Comparison of ENCODE assay signal across 15 cellular contexts in genomic region chr15:82297546-82297945, GRCh38. TPM values are rescaled to one million over a fixed set of nuclear protein-coding genes. Genes with fewer than 3 reads are reported as not detected.
DNase-seq lines count a peak whose midpoint lies in the region; ATAC-seq and TF ChIP-seq lines count a peak whose summit lies in the region.
"Had no signal": no experiment of that assay in that cellular context is flagged by ENCODE, and none has a peak within 500 bp of the region (broad histone marks: within the 10 kb centered on the region; RNA-seq: fewer than 3 reads in every experiment).

No MANE protein-coding gene starts in this region.

- peak overlapping the region; percentile 23 for H4K8ac ChIP-seq in mesenchymal stem cell (ENCODE audit: low read length)

- H3K4ac ChIP-seq in mesenchymal stem cell (ENCODE audit: low read depth in 1 of 2, low read length in 2 of 2): no peak overlapping the region

- intact Hi-C loops in MCF 10A (cut with micrococcal nuclease): no loop called here
- intact Hi-C loops in mammary epithelial cell (cut with micrococcal nuclease): no loop called here
- intact Hi-C loops in upper lobe of right lung (cut with DNase I): no loop called here
- intact Hi-C loops in sigmoid colon (cut with DNase I): no loop called here

- no peak overlapping the region for H2BK120ac ChIP-seq in mesenchymal stem cell (ENCODE audit: low read depth, low read length)

- H3K18ac ChIP-seq in mesenchymal stem cell (ENCODE audit: low read depth in 1 of 2, low read length in 2 of 2): no peak overlapping the region

- ATAC-seq in T-cell (replicated peaks in 1 of 4): no peak
- ATAC-seq in upper lobe of right lung: no peak

- no peak for DNase-seq in MCF 10A (ENCODE audit: unreplicated experiment)
- DNase-seq in mammary epithelial cell: no peak
- DNase-seq in T-cell: peak in 1 of 34 experiments; percentile 9
- DNase-seq in mesenchymal stem cell: no peak
- DNase-seq in upper lobe of right lung: peak; percentile 26
- no peak for DNase-seq in AG20443 (ENCODE audit: low spot score)
- DNase-seq in sigmoid colon: no peak
- no peak for DNase-seq in activated T-cell treated with anti-CD3 and anti-CD28 coated beads, Interleukin-2, amount 50 U/mL, for 24 hours
- DNase-seq: DMS 273 treated with DMSO at 0.1 percent for 48 hours; NCI-H1436; NCI-H226; NCI-H69; NK-92 treated with Interleukin-12 subunit alpha and Interleukin-12 subunit beta, amount 100 ng/mL, for 24 hours; OCI-M1 had no signal

- no peak overlapping the region for H2BK12ac ChIP-seq in mesenchymal stem cell (ENCODE audit: low read length in 2 of 2)

- H3K27me3 ChIP-seq in mammary epithelial cell (ENCODE audit: insufficient read depth, low read length): no peaks in the 10 kb centered on the region
- peaks cover 0 to 13% of the 10 kb centered on the region in 2 experiments for H3K27me3 ChIP-seq in mesenchymal stem cell (ENCODE audit: control insufficient read depth in 1 of 2, insufficient read depth in 1 of 2, low read length in 2 of 2)
- no peaks in the 10 kb centered on the region for H3K27me3 ChIP-seq in upper lobe of right lung
- peaks cover 0 to 6% (median 6%) of the 10 kb centered on the region in 3 donors for H3K27me3 ChIP-seq in sigmoid colon

- H3K4me2 ChIP-seq in mammary epithelial cell (ENCODE audit: insufficient read depth, low read depth, low read length): no peak overlapping the region
- no peak overlapping the region for H3K4me2 ChIP-seq in mesenchymal stem cell (ENCODE audit: low read length, poor library complexity, severe bottlenecking)

- H4K20me1 ChIP-seq in mammary epithelial cell (ENCODE audit: insufficient read depth, low read length): no peaks in the 10 kb centered on the region

- in situ Hi-C loops in mammary epithelial cell (cut with MboI; ENCODE audit: low sequenced_read_pairs in 2 of 2): no loop called here

- no peak for TF ChIP-seq CTCF in MCF 10A (IDR thresholded peaks at IDR 0.05; ENCODE audit: unreplicated experiment)
- no peak for TF ChIP-seq CTCF in mammary epithelial cell (conservative IDR thresholded peaks at IDR 0.05 in 1 of 2, IDR thresholded peaks at IDR 0.05 in 1 of 2; ENCODE audit: extremely low read depth in 1 of 2, insufficient read depth in 1 of 2, low read depth in 1 of 2, low read length in 2 of 2)
- no peak for TF ChIP-seq CTCF in upper lobe of right lung (IDR thresholded peaks at IDR 0.05)
- no peak for TF ChIP-seq CTCF in sigmoid colon (IDR thresholded peaks at IDR 0.05)

- no peak for TF ChIP-seq POLR2A in sigmoid colon (IDR thresholded peaks at IDR 0.05)

- H3K9ac ChIP-seq in mammary epithelial cell (ENCODE audit: insufficient read depth, low read length) (no peak overlapping the region), mesenchymal stem cell (ENCODE audit: low read length) (no peak overlapping the region)

- 85% methylated on average over 5 of the region's 5 CpGs for WGBS in mammary epithelial cell (ENCODE audit: low coverage, missing lambda C conversion rate)
- WGBS in mesenchymal stem cell: 83% methylated on average over 5 of the region's 5 CpGs
- WGBS in sigmoid colon, 2 donors: 91 to 92% methylated on average over 5 of the region's 5 CpGs

- H3K36me3 ChIP-seq in mammary epithelial cell (ENCODE audit: insufficient read depth, low read length): no peaks in the 10 kb centered on the region
- no peaks in the 10 kb centered on the region for H3K36me3 ChIP-seq in mesenchymal stem cell (ENCODE audit: control insufficient read depth in 1 of 2, insufficient read depth in 2 of 2, low read depth in 1 of 2, low read length in 2 of 2)
- no peaks in the 10 kb centered on the region for H3K36me3 ChIP-seq in upper lobe of right lung
- no peaks in the 10 kb centered on the region for H3K36me3 ChIP-seq in sigmoid colon

- H3K9me3 ChIP-seq in mammary epithelial cell (replicated peaks; ENCODE audit: insufficient read depth, low read length): no peaks in the 10 kb centered on the region
- no peaks in the 10 kb centered on the region for H3K9me3 ChIP-seq in mesenchymal stem cell (ENCODE audit: control insufficient read depth, low read length)
- no peaks in the 10 kb centered on the region for H3K9me3 ChIP-seq in upper lobe of right lung
- H3K9me3 ChIP-seq in sigmoid colon: no peaks in the 10 kb centered on the region

- H2BK5ac ChIP-seq in mesenchymal stem cell (ENCODE audit: low read depth, low read length, poor library complexity, severe bottlenecking): no peak overlapping the region

- H3K4me1 ChIP-seq in mammary epithelial cell (ENCODE audit: insufficient read depth, low read length) (peaks cover 4% of the 10 kb centered on the region), mesenchymal stem cell (ENCODE audit: control insufficient read depth, insufficient read depth, low read depth, low read length) (no peaks in the 10 kb centered on the region), upper lobe of right lung (no peaks in the 10 kb centered on the region), sigmoid colon (no peaks in the 10 kb centered on the region)

- BruUV-seq in MCF 10A (replicated peaks; lab: Mats Ljungman, UMichigan) (no TSS peak), mammary epithelial cell (replicated peaks; lab: Mats Ljungman, UMichigan) (no TSS peak)

- H3K4me1 Mint-ChIP-seq in MCF 10A (ENCODE audit: insufficient read depth, unreplicated experiment): peaks cover 15% of the 10 kb centered on the region
- peaks cover 19 to 32% (median 22%) of the 10 kb centered on the region in 3 donors for H3K4me1 Mint-ChIP-seq in T-cell
- H3K4me1 Mint-ChIP-seq in activated T-cell treated with anti-CD3 and anti-CD28 coated beads, Interleukin-2, amount 50 U/mL, for 24 hours (ENCODE audit: low read depth): peaks cover 22% of the 10 kb centered on the region

- no peaks in the 10 kb centered on the region for H3K79me1 ChIP-seq in mesenchymal stem cell (replicated peaks; ENCODE audit: low read length, poor library complexity, severe bottlenecking)

- no peaks in the 10 kb centered on the region for H3K9me3 Mint-ChIP-seq in MCF 10A (ENCODE audit: unreplicated experiment)
- H3K9me3 Mint-ChIP-seq in T-cell: no peaks in the 10 kb centered on the region
- no peaks in the 10 kb centered on the region for H3K9me3 Mint-ChIP-seq in activated T-cell treated with anti-CD3 and anti-CD28 coated beads, Interleukin-2, amount 50 U/mL, for 24 hours

- H3K36me3 Mint-ChIP-seq in MCF 10A (ENCODE audit: insufficient read depth, unreplicated experiment) (no peaks in the 10 kb centered on the region), T-cell (no peaks in the 10 kb centered on the region)
- no peaks in the 10 kb centered on the region for H3K36me3 Mint-ChIP-seq in activated T-cell treated with anti-CD3 and anti-CD28 coated beads, Interleukin-2, amount 50 U/mL, for 24 hours (ENCODE audit: low read depth)

- H3K27ac Mint-ChIP-seq in MCF 10A (ENCODE audit: low read depth, unreplicated experiment) (peak overlapping the region; percentile 61), T-cell (peak overlapping the region; percentile 70 to 82)
- H3K27ac Mint-ChIP-seq in activated T-cell treated with anti-CD3 and anti-CD28 coated beads, Interleukin-2, amount 50 U/mL, for 24 hours: no peak overlapping the region
- H3K27ac Mint-ChIP-seq: B cell had no signal

- POLR2A ChIA-PET in MCF 10A (lab: Yijun Ruan, JAX): no interaction called here
- POLR2A ChIA-PET in T-cell (lab: Charles Lee): no interaction called here

- dilution Hi-C loops in mammary epithelial cell (cut with HindIII; ENCODE audit: low sequenced_read_pairs): loop anchor here (25.0 kb wide), 1 partner anchor 115 kb away; no protein-coding TSS in a partner anchor

- H2AFZ ChIP-seq in mammary epithelial cell (ENCODE audit: low read depth, low read length) (no peak overlapping the region), mesenchymal stem cell (ENCODE audit: low read depth, low read length) (no peak overlapping the region)

- no peak overlapping the region for H3K27ac ChIP-seq in mammary epithelial cell (ENCODE audit: insufficient read depth, low read depth, low read length)
- H3K27ac ChIP-seq in mesenchymal stem cell (ENCODE audit: low read length, poor library complexity, severe bottlenecking): no peak overlapping the region
- no peak overlapping the region for H3K27ac ChIP-seq in upper lobe of right lung
- H3K27ac ChIP-seq in sigmoid colon: no peak overlapping the region

- H2BK15ac ChIP-seq in mesenchymal stem cell (ENCODE audit: low read depth, poor library complexity, severe bottlenecking): no peak overlapping the region

- H3K4me3 Mint-ChIP-seq in MCF 10A (ENCODE audit: unreplicated experiment) (no peak overlapping the region), T-cell (peak overlapping the region in 2 of 3 donors; percentile 18 to 55)
- H3K4me3 Mint-ChIP-seq in activated T-cell treated with anti-CD3 and anti-CD28 coated beads, Interleukin-2, amount 50 U/mL, for 24 hours: no peak overlapping the region
- H3K4me3 Mint-ChIP-seq: B cell had no signal

- TF ChIP-seq EP300 in sigmoid colon (IDR thresholded peaks at IDR 0.05): no peak

- H2AK5ac ChIP-seq in mesenchymal stem cell (ENCODE audit: low read length, severe bottlenecking): no peak overlapping the region

- H3K4me3 ChIP-seq in mammary epithelial cell (replicated peaks in 1 of 3; ENCODE audit: insufficient read depth in 1 of 3, low read depth in 2 of 3, low read length in 3 of 3): no peak overlapping the region
- H3K4me3 ChIP-seq in mesenchymal stem cell (ENCODE audit: insufficient read depth in 1 of 2, low read depth in 1 of 2, low read length in 2 of 2): no peak overlapping the region
- H3K4me3 ChIP-seq in upper lobe of right lung: no peak overlapping the region
- no peak overlapping the region for H3K4me3 ChIP-seq in sigmoid colon

- no peak overlapping the region for H3K14ac ChIP-seq in mesenchymal stem cell (ENCODE audit: low read length in 2 of 2)

- H4K91ac ChIP-seq in mesenchymal stem cell (ENCODE audit: low read length): no peak overlapping the region

- H3K23ac ChIP-seq in mesenchymal stem cell (ENCODE audit: low read length in 2 of 2): no peak overlapping the region

- H3K27me3 Mint-ChIP-seq in MCF 10A (ENCODE audit: insufficient read depth, unreplicated experiment) (no peaks in the 10 kb centered on the region), T-cell (no peaks in the 10 kb centered on the region)
- no peaks in the 10 kb centered on the region for H3K27me3 Mint-ChIP-seq in activated T-cell treated with anti-CD3 and anti-CD28 coated beads, Interleukin-2, amount 50 U/mL, for 24 hours
- H3K27me3 Mint-ChIP-seq: B cell had no signal

- no peaks in the 10 kb centered on the region for H3K79me2 ChIP-seq in mammary epithelial cell (ENCODE audit: insufficient read depth, low read length)

- CTCF ChIA-PET in MCF 10A (lab: Yijun Ruan, JAX): no interaction called here
- CTCF ChIA-PET in mammary epithelial cell (lab: Charles Lee; ENCODE audit: low non-redundant PET): no interaction called here
- CTCF ChIA-PET in T-cell (lab: Charles Lee): interaction anchor here in 1 of 2 donors (0.6 kb wide), 1 partner anchor 30 kb away, joined by 3 read pairs; no protein-coding TSS in a partner anchor

RNA-seq across cellular contexts. Expression of gene SAXO2, which starts 34.9 kb away (rescaled TPM):
- 3.9 and 4.2 TPM in 2 replicates for total RNA-seq in MCF 10A (2022)
- total RNA-seq in mammary epithelial cell: 1 to 10 TPM; 3.3 to 4.2 TPM
- polyA plus RNA-seq in mammary epithelial cell: 2.0 TPM
- polyA minus RNA-seq in mammary epithelial cell: not detected
- total RNA-seq in T-cell: 10 to 100 TPM in 1 of 5 donors, 1 to 10 TPM in 3, under 1 TPM in 1; 0.56 to 19.6 (median 2.1) TPM
- polyA plus RNA-seq in mesenchymal stem cell (2013, experiment 1 of 2): 0.36 TPM
- 0.34 TPM for polyA plus RNA-seq in mesenchymal stem cell (2013, experiment 2 of 2)
- total RNA-seq in upper lobe of right lung: 1.7 TPM
- 1 to 10 TPM in 2 of 4 donors, under 1 TPM in 1, not detected in 1; 0.55 to 2.1 (median 1.8) TPM for total RNA-seq in sigmoid colon
- polyA plus RNA-seq in sigmoid colon: 1 to 10 TPM in 1 of 3 donors, under 1 TPM in 2; 0.23 to 4.8 (median 0.57) TPM

RNA-seq across cellular contexts. Expression of gene EFL1, which starts 35.0 kb away (rescaled TPM):
- total RNA-seq in MCF 10A (2022) (41.0 and 44.7 TPM in 2 replicates), mammary epithelial cell (10 to 100 TPM; 30.0 to 39.2 TPM), T-cell (10 to 100 TPM; 16.5 to 22.0 (median 20.1) TPM), upper lobe of right lung (13.8 TPM), sigmoid colon (10 to 100 TPM; 11.5 to 15.3 (median 12.8) TPM)
- polyA plus RNA-seq in mammary epithelial cell (38.0 TPM), sigmoid colon (10 to 100 TPM; 10.8 to 15.7 (median 14.0) TPM)
- polyA minus RNA-seq in mammary epithelial cell: 132 TPM
- polyA plus RNA-seq in mesenchymal stem cell (2013, experiment 1 of 2): 7.4 TPM
- 9.6 TPM for polyA plus RNA-seq in mesenchymal stem cell (2013, experiment 2 of 2)

RNA-seq across cellular contexts. Expression of gene GOLGA6L10, which starts 51.7 kb away (rescaled TPM):
- total RNA-seq in MCF 10A (2022) (1.9 and 2.6 TPM in 2 replicates), mammary epithelial cell (1 to 10 TPM in 1 of 2 donors, under 1 TPM in 1; 0.33 to 3.2 TPM), T-cell (1 to 10 TPM in 4 of 5 donors, under 1 TPM in 1; 0.72 to 3.0 (median 2.1) TPM), upper lobe of right lung (0.23 TPM), sigmoid colon (1 to 10 TPM; 1.8 to 3.0 (median 1.8) TPM)
- polyA plus RNA-seq in mammary epithelial cell (0.03 TPM), sigmoid colon (1 to 10 TPM in 2 of 3 donors, under 1 TPM in 1; 0.60 to 3.0 (median 1.4) TPM)
- not detected for polyA minus RNA-seq in mammary epithelial cell
- 0.33 TPM for polyA plus RNA-seq in mesenchymal stem cell (2013, experiment 1 of 2)
- polyA plus RNA-seq in mesenchymal stem cell (2013, experiment 2 of 2): 0.36 TPM

Comparison
In these comparisons a context has a peak if more than half of its experiments do, and no peak if none do; other contexts are left out.
1. H3K4me3 Mint-ChIP-seq: peak in T-cell (2 of 3); none in MCF 10A (single experiment) and activated T-cell treated with anti-CD3 and anti-CD28 coated beads, Interleukin-2, amount 50 U/mL, for 24 hours (single experiment).